ENCODE assay signal across 1 cellular context in genomic region chr7:73615886-73616285, GRCh38.
TF ChIP-seq lines count a peak whose summit lies in the region.

No MANE protein-coding gene starts in this region.

TF ChIP-seq in liver, 16 proteins besides CTCF, POLR2A, EP300 and RAD21 (continued from another document):
- TF ChIP-seq ZBTB33 (IDR thresholded peaks at IDR 0.05): no peak
